In genomic region chr18:12391487-12392136, GRCh38 we compare ENCODE assay signal across 1 cellular context.
TF ChIP-seq lines count a peak whose summit lies in the region.

No MANE protein-coding gene starts in this region.

TF ChIP-seq in H1, 55 proteins besides CTCF, POLR2A, EP300 and RAD21:
- TF ChIP-seq CBX5 (IDR thresholded peaks at IDR 0.05; ENCODE audit: low read depth, low read length) (no peak), POLR2AphosphoS5 (IDR thresholded peaks at IDR 0.05; ENCODE audit: low read depth, low read length) (no peak), EGR1 (IDR thresholded peaks at IDR 0.05; ENCODE audit: borderline replicate concordance, low read depth, low read length) (no peak), CTBP2 (IDR thresholded peaks at IDR 0.05; ENCODE audit: borderline replicate concordance, insufficient read depth, insufficient read length, low read length) (no peak), PHF8 (conservative IDR thresholded peaks at IDR 0.05; ENCODE audit: low read depth, low read length) (no peak), KDM1A (IDR thresholded peaks at IDR 0.05; ENCODE audit: borderline replicate concordance, low read length) (no peak), ASH2L (IDR thresholded peaks at IDR 0.05; ENCODE audit: low read length) (no peak), BRCA1 (IDR thresholded peaks at IDR 0.05; ENCODE audit: low read depth, low read length) (no peak), ATF2 (IDR thresholded peaks at IDR 0.05; ENCODE audit: low read length) (no peak)
